Comparison of ENCODE assay signal across 1 cellular context in the genomic region with DNA sequence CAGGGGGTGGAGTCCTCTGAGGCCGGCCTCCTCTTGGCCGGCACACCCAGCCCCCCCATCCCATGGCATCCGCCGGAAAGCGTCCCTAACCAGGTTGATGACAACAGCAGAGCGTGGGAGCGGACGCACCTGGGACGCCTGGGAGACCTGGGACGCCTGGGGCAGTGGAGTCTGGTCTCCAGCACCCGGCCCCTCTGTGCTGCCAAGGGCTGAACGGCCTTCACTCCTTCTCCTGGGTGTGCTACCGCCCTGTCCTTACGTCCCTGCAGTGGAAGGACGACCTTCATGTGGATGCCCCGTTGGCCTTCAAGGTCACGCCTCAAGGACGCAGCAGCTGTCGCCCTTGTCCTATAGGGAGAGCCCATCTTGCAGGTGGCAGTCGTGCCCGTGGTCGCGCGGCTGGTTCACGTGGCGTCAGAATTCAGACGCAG.
TF ChIP-seq lines count a peak whose summit lies in the region.

No MANE protein-coding gene starts in this region.

TF ChIP-seq in K562, 482 proteins besides CTCF, POLR2A, EP300 and RAD21 (continued from another document):
- TF ChIP-seq, protein P1, sequence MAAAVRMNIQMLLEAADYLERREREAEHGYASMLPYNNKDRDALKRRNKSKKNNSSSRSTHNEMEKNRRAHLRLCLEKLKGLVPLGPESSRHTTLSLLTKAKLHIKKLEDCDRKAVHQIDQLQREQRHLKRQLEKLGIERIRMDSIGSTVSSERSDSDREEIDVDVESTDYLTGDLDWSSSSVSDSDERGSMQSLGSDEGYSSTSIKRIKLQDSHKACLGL (CRISPR knock-in tag; IDR thresholded peaks at IDR 0.05; ENCODE audit: borderline replicate concordance, poor library complexity, severe bottlenecking), result no peak
- 0 out of 2 replicates have a peak, but pooled peaks have one; percentile 32 for TF ChIP-seq ESRRA (IDR thresholded peaks at IDR 0.05; ENCODE audit: borderline replicate concordance, low read depth)
- 0 out of 2 replicates have a peak, but pooled peaks have one; percentile 28 for TF ChIP-seq POLR2G (IDR thresholded peaks at IDR 0.05; ENCODE audit: low read depth, low read length)
- TF ChIP-seq KLF10 (CRISPR knock-in tag; IDR thresholded peaks at IDR 0.05), result no peak
